In genomic region chr12:75390899-75391538, GRCh38 we compare ENCODE assay signal across 8 cellular contexts. TPM values are rescaled to one million over a fixed set of nuclear protein-coding genes. Genes with fewer than 3 reads are reported as not detected.
DNase-seq lines count a peak whose midpoint lies in the region; ATAC-seq, FAIRE-seq and TF ChIP-seq lines count a peak whose summit lies in the region.

TSS of gene GLIPR1L2 (plus strand) at chr12:75391089. CDS start at chr12:75391117, 28 bp downstream.

- H3K27ac ChIP-seq in ascending aorta (peak within 1 kb of the TSS; percentile 95 to 97), right cardiac atrium (ENCODE audit: low read length) (peak within 1 kb of the TSS; percentile 94), uterus (peak within 1 kb of the TSS; percentile 92)

- H3K4me3 ChIP-seq in ascending aorta (peak within 1 kb of the TSS; percentile 63 to 76), right cardiac atrium (ENCODE audit: low read length) (peak within 1 kb of the TSS; percentile 74), uterus (peak within 1 kb of the TSS; percentile 48 to 51)

- 2% methylated on average over 36 of the region's 36 CpGs for WGBS in right cardiac atrium

- peak; percentile 59 for DNase-seq in GM12892 (ENCODE audit: insufficient read length)
- DNase-seq in NCI-H146 (lab: John Stamatoyannopoulos, UW) = peak; percentile 98
- peak; percentile 63 to 97 (median 79) for DNase-seq in T-helper 2 cell
- DNase-seq in ascending aorta (ENCODE audit: low spot score in 2 of 2) = peak; percentile 89 to 98
- peak; percentile 97 to 99 (median 98) for DNase-seq in right cardiac atrium
- DNase-seq in pulmonary artery endothelial cell (ENCODE audit: low read depth, low spot score) = peak; percentile 94
- DNase-seq in uterus = peak; percentile 95 to 96

- peak; percentile 100 for FAIRE-seq in GM12892 (lab: Jason Lieb, UNC)

- H3K4me1 ChIP-seq in ascending aorta = peaks cover 0 to 8% of the 10 kb centered on the region in 2 donors
- no peaks in the 10 kb centered on the region for H3K4me1 ChIP-seq in right cardiac atrium (ENCODE audit: control insufficient read depth, insufficient read depth, low read length)
- peaks cover 9 to 11% of the 10 kb centered on the region in 2 donors for H3K4me1 ChIP-seq in uterus

- ATAC-seq in HG02852 (IDR thresholded peaks at IDR 0.05; ENCODE audit: unreplicated experiment) (peak; percentile 95), right cardiac atrium (peak; percentile 100)

- no peaks in the 10 kb centered on the region for H3K27me3 ChIP-seq in ascending aorta
- no peaks in the 10 kb centered on the region for H3K27me3 ChIP-seq in right cardiac atrium (ENCODE audit: control insufficient read depth, insufficient read depth)
- no peaks in the 10 kb centered on the region for H3K27me3 ChIP-seq in uterus

- intact Hi-C loops in ascending aorta (cut with DNase I) (loop anchor here (1.0 to 10.0 kb wide), 4 partner anchors 89 to 1674 kb away; partner anchors contain the start of genes E2F7, GLIPR1 and KRR1), right cardiac atrium (cut with DNase I) (loop anchor here in 2 of 4 donors (5.0 to 10.0 kb wide), 2 partner anchors 59 to 94 kb away; partner anchors contain the start of genes CAPS2 (in 1 of the 2), GLIPR1 (in 1 of the 2) and GLIPR1L1 (in 1 of the 2)), uterus (cut with DNase I; ENCODE audit: low total_unique reads) (no loop called here)

- TF ChIP-seq CTCF in ascending aorta (IDR thresholded peaks at IDR 0.05) (peak; percentile 76 to 84 (median 79)), uterus (IDR thresholded peaks at IDR 0.05) (peak; percentile 79 to 82 (median 80))

- peak; percentile 63 for TF ChIP-seq POLR2A in GM12892 (IDR thresholded peaks at IDR 0.05; ENCODE audit: low read depth, low read length)
- peak; percentile 83 to 89 for TF ChIP-seq POLR2A in uterus (IDR thresholded peaks at IDR 0.05)

- H3K36me3 ChIP-seq in ascending aorta = no peaks in the 10 kb centered on the region
- no peaks in the 10 kb centered on the region for H3K36me3 ChIP-seq in uterus

- H3K9me3 ChIP-seq in ascending aorta = no peaks in the 10 kb centered on the region
- H3K9me3 ChIP-seq in right cardiac atrium (ENCODE audit: control insufficient read depth, low read length) = no peaks in the 10 kb centered on the region
- H3K9me3 ChIP-seq in uterus = no peaks in the 10 kb centered on the region

RNA-seq across cellular contexts. Expression of gene GLIPR1L2, which starts in this region (rescaled TPM):
- 0.36 TPM for polyA plus RNA-seq in GM12892 (2012; ENCODE audit: missing spikeins)
- total RNA-seq in ascending aorta (not detected), right cardiac atrium (1 to 10 TPM; 1.8 to 2.8 (median 2.4) TPM), pulmonary artery endothelial cell (0.13 and 0.14 TPM in 2 replicates), uterus (1 to 10 TPM in 2 of 4 donors, not detected in 2; 2.9 to 4.6 TPM)
- polyA plus RNA-seq in right cardiac atrium = 2.1 TPM

Comparison
In these comparisons a context has a peak if more than half of its experiments do, and no peak if none do; other contexts are left out.
1. Peak in every context shown above with its lines: DNase-seq, ATAC-seq, H3K4me3 ChIP-seq and H3K27ac ChIP-seq.
2. Peak in DNase-seq, H3K4me3 ChIP-seq and H3K27ac ChIP-seq in ascending aorta; RNA of the gene not detected or under 1 TPM.
3. Peak in DNase-seq in pulmonary artery endothelial cell; RNA of the gene not detected or under 1 TPM.